Comparison of ENCODE assay signal across 17 cellular contexts in the genomic region with DNA sequence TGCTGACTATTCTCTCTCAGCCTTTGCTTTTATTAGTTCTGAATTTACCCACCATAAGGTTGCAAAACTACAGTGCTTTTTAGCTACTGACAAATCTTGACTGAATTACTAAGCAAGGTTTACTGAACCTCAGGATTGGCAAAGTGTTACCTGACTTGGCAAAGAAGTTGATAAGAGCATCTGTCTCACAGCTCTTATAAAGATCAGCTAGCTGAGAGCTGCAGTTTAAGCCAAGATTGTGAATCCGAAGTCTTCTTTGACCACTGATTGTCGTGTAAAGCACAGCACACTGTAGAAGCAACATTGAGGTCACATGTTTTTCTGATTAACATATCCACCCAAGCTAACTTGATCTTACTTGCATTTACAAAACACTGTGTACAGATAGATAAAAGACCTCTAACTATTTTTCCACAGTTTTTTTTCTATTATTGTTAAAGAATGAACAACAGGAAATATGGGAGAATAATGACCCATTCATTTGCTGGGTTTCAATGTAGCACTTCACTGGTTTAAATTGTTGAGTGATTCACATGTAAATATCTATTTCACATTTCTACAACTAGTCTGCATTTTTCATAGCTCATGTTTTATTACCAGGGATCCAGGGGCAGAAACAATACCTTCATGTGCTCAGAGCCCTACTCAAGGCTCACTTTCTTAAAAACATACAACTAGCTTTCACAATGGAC. TPM values are rescaled to one million over a fixed set of nuclear protein-coding genes. Genes with fewer than 3 reads are reported as not detected.
DNase-seq lines count a peak whose midpoint lies in the region; ATAC-seq, FAIRE-seq and TF ChIP-seq lines count a peak whose summit lies in the region.
"Had no signal": no experiment of that assay in that cellular context is flagged by ENCODE, and none has a peak within 500 bp of the region (broad histone marks: within the 10 kb centered on the region; RNA-seq: fewer than 3 reads in every experiment).

No MANE protein-coding gene starts in this region.

- DNase-seq in GM12891 (ENCODE audit: insufficient read length, low spot score) (no peak), WTC11 (ENCODE audit: low spot score) (no peak), foreskin melanocyte (peak; percentile 65), sigmoid colon (no peak), substantia nigra (lab: John Stamatoyannopoulos, UW) (no peak), amygdala (lab: John Stamatoyannopoulos, UW) (no peak), NCI-H2196 treated with DMSO at 0.1 percent for 48 hours (lab: John Stamatoyannopoulos, UW; ENCODE audit: unreplicated experiment) (no peak), natural killer cell (no peak)
- DNase-seq: Calu3; CD4-positive, CD25-positive, alpha-beta regulatory T cell; DMS79; KG1; NCI-H1092 treated with DMSO at 0.1 percent for 48 hours; NCI-H1694 treated with DMSO at 0.1 percent for 48 hours; NCI-H69 had no signal

- intact Hi-C loops in sigmoid colon (cut with DNase I) (no loop called here), natural killer cell (cut with micrococcal nuclease) (no loop called here)

- peaks cover 0 to 76% (median 40%) of the 10 kb centered on the region in 4 donors for H3K4me1 ChIP-seq in sigmoid colon

- H3K27ac Mint-ChIP-seq in WTC11 (0 out of 2 replicates have a peak overlapping the region, but pooled peaks have one; percentile 5), natural killer cell (no peak overlapping the region)
- H3K27ac Mint-ChIP-seq: CD4-positive, CD25-positive, alpha-beta regulatory T cell had no signal

- WGBS in sigmoid colon, 2 donors: 84 to 96% methylated on average over 2 of the region's 2 CpGs

- no peaks in the 10 kb centered on the region for H3K9me3 Mint-ChIP-seq in WTC11
- no peaks in the 10 kb centered on the region for H3K9me3 Mint-ChIP-seq in natural killer cell
- H3K9me3 Mint-ChIP-seq: CD4-positive, CD25-positive, alpha-beta regulatory T cell had no signal

- peaks cover 57% of the 10 kb centered on the region for H3K36me3 Mint-ChIP-seq in WTC11
- peaks cover 21% of the 10 kb centered on the region for H3K36me3 Mint-ChIP-seq in natural killer cell

- POLR2A ChIA-PET in WTC11 (lab: Charles Lee): no interaction called here

- H3K27me3 Mint-ChIP-seq in WTC11 (ENCODE audit: low read depth): no peaks in the 10 kb centered on the region
- no peaks in the 10 kb centered on the region for H3K27me3 Mint-ChIP-seq in natural killer cell (ENCODE audit: low read depth in 2 of 2)
- H3K27me3 Mint-ChIP-seq: CD4-positive, CD25-positive, alpha-beta regulatory T cell had no signal

- peak; percentile 26; the same call in 1 of the 2 replicates for ATAC-seq in WTC11
- no peak for ATAC-seq in natural killer cell

- no peak for TF ChIP-seq EP300 in sigmoid colon (IDR thresholded peaks at IDR 0.05)

- TF ChIP-seq POLR2A in GM12891 (IDR thresholded peaks at IDR 0.05; ENCODE audit: low read depth, low read length) (no peak), sigmoid colon (IDR thresholded peaks at IDR 0.05) (no peak)

- TF ChIP-seq CTCF in WTC11 (IDR thresholded peaks at IDR 0.05): no peak
- TF ChIP-seq CTCF in sigmoid colon (IDR thresholded peaks at IDR 0.05): no peak
- no peak for TF ChIP-seq CTCF in natural killer cell (IDR thresholded peaks at IDR 0.05)

- H3K4me1 Mint-ChIP-seq in WTC11 (peaks cover 8% of the 10 kb centered on the region), natural killer cell (no peaks in the 10 kb centered on the region)

- CTCF ChIA-PET in WTC11 (lab: Charles Lee): interaction anchor here (1.4 kb wide), 1 partner anchor 230 kb away, joined by 3 read pairs; no protein-coding TSS in a partner anchor

- peaks cover 0 to 50% (median 4%) of the 10 kb centered on the region in 4 donors for H3K36me3 ChIP-seq in sigmoid colon

- H3K4me3 ChIP-seq in sigmoid colon: no peak overlapping the region

- H3K27ac ChIP-seq in sigmoid colon (peak overlapping the region; percentile 27 to 88 (median 85)), substantia nigra (ENCODE audit: low read depth, low read length, poor library complexity, severe bottlenecking) (no peak overlapping the region)

- H3K4me3 Mint-ChIP-seq in WTC11: no peak overlapping the region
- H3K4me3 Mint-ChIP-seq in natural killer cell: no peak overlapping the region
- H3K4me3 Mint-ChIP-seq: CD4-positive, CD25-positive, alpha-beta regulatory T cell had no signal

- peak; percentile 41 for FAIRE-seq in GM12891 (lab: Jason Lieb, UNC)
- FAIRE-seq: G401.6, GM12892 had no signal

- H3K9me3 ChIP-seq in sigmoid colon: no peaks in the 10 kb centered on the region

- no peaks in the 10 kb centered on the region for H3K27me3 ChIP-seq in sigmoid colon

TF ChIP-seq in GM12891, 5 proteins besides CTCF, POLR2A, EP300 and RAD21:
- no peak for TF ChIP-seq TAF1 (IDR thresholded peaks at IDR 0.05; ENCODE audit: low read depth, low read length)
- no peak for TF ChIP-seq PAX5 (IDR thresholded peaks at IDR 0.05; ENCODE audit: insufficient read depth, low read length, severe bottlenecking)

TF ChIP-seq in WTC11, 78 proteins besides CTCF, POLR2A, EP300 and RAD21:
- TF ChIP-seq GABPB1 (CRISPR knock-in tag; IDR thresholded peaks at IDR 0.05): no peak

RNA-seq across cellular contexts. Expression of a gene that starts 54.0 kb away (rescaled TPM):
- 14.5 TPM for polyA plus RNA-seq in GM12891 (2012; ENCODE audit: low read depth, missing spikeins)
- total RNA-seq in WTC11 (2021): 49.7 to 53.1 TPM (median 51.1 TPM) in 3 replicates
- 10 to 100 TPM; 13.8 to 54.6 (median 33.2) TPM for total RNA-seq in sigmoid colon
- 10 to 100 TPM in 1 of 3 donors, 1 to 10 TPM in 2; 6.2 to 13.8 (median 9.4) TPM for polyA plus RNA-seq in sigmoid colon
- total RNA-seq in natural killer cell: 10 to 100 TPM; 50.2 to 57.5 (median 51.9) TPM
